In the genomic region with DNA sequence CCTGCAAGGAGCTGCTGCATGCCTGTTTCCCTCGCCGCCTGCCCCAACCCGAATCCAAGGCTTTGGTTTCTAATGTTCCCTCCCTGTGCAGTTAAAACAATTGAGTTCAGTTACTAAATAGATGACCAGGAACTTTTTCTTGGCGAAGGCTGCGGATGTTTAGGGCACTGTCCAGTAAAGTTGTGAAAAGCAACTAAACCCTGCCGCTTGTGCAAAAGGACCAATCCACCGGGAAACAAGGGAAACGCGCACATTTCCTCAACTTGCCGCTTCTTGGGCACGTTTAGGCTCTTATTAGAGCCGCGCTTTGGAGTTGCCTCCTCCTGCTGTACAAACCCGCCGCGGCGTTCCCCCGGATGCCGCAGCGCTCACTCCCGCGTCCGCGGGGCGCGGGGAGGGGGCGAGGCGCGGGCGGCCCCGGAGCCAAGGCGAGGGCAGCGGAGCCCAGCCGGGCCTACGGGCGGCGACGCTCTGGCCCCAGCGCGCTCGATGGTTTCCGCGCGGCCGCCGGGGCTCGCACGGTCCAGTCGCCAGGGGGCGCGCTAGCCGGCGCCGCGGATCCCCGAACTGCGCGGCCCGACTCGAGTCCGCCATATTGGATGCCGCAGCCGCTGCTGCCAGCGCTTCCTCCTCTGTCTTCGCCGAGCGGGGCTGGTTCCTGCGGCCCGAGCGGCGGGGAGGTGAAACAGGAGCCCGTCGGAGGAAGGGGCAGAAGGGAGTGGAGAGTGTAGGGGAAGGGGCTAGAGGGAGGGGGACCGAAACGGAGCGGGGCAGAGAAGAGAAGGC, we compare ENCODE assay signal across 7 cellular contexts. TPM values are rescaled to one million over a fixed set of nuclear protein-coding genes. Genes with fewer than 3 reads are reported as not detected.
DNase-seq lines count a peak whose midpoint lies in the region; ATAC-seq, FAIRE-seq and TF ChIP-seq lines count a peak whose summit lies in the region.

A gene with protein sequence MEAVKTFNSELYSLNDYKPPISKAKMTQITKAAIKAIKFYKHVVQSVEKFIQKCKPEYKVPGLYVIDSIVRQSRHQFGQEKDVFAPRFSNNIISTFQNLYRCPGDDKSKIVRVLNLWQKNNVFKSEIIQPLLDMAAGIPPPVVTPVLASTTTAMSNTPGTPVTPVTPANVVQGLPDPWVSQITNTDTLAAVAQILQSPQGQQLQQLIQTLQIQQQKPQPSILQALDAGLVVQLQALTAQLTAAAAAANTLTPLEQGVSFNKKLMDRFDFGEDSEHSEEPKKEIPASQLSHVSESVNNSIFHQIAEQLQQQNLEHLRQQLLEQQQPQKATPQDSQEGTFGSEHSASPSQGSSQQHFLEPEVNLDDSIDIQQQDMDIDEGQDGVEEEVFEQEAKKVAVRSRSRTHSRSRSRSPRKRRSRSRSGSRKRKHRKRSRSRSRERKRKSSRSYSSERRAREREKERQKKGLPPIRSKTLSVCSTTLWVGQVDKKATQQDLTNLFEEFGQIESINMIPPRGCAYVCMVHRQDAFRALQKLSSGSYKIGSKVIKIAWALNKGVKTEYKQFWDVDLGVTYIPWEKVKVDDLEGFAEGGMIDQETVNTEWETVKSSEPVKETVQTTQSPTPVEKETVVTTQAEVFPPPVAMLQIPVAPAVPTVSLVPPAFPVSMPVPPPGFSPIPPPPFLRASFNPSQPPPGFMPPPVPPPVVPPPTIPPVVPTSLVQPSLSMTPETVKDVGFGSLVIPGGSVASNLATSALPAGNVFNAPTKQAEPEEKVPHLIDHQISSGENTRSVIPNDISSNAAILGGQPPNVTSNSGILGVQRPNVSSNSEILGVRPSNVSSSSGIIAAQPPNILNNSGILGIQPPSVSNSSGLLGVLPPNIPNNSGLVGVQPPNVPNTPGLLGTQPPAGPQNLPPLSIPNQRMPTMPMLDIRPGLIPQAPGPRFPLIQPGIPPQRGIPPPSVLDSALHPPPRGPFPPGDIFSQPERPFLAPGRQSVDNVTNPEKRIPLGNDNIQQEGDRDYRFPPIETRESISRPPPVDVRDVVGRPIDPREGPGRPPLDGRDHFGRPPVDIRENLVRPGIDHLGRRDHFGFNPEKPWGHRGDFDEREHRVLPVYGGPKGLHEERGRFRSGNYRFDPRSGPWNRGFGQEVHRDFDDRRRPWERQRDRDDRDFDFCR (N-terminal part only) (plus strand): TSS at position 593 of the 786 bp plus-strand sequence. CDS start 485 bp downstream, outside the sequence.

- peak within 1 kb of the TSS; percentile 98 for H3K9ac ChIP-seq in astrocyte (ENCODE audit: low read length)

- peak within 1 kb of the TSS; percentile 97 for H3K27ac ChIP-seq in astrocyte (ENCODE audit: low read depth, low read length)

- DNase-seq in NCI-H128 (lab: John Stamatoyannopoulos, UW; ENCODE audit: unreplicated experiment): peak; percentile 73
- peak; percentile 68 for DNase-seq in T-helper 22 cell (ENCODE audit: low read depth)
- DNase-seq in astrocyte (ENCODE audit: low read depth): peak; percentile 56
- DNase-seq in hepatic stellate cell (ENCODE audit: low spot score): peak; percentile 86
- DNase-seq in retinal pigment epithelial cell (ENCODE audit: low read depth): peak; percentile 16

- peaks cover 17% of the 10 kb centered on the region for H3K4me1 ChIP-seq in astrocyte (ENCODE audit: insufficient read depth, low read length)

- peaks cover 6% of the 10 kb centered on the region for H3K36me3 Mint-ChIP-seq in astrocyte (ENCODE audit: low read depth, unreplicated experiment)

- H3K9me3 Mint-ChIP-seq in astrocyte (ENCODE audit: unreplicated experiment): no peaks in the 10 kb centered on the region

- peak within 1 kb of the TSS; percentile 92 for H3K4me2 ChIP-seq in astrocyte (ENCODE audit: low read length)

- no peaks in the 10 kb centered on the region for H3K27me3 ChIP-seq in astrocyte (ENCODE audit: insufficient read depth, low read length)

- H3K79me2 ChIP-seq in astrocyte (ENCODE audit: insufficient read depth, low read length): peaks cover 45% of the 10 kb centered on the region

- TF ChIP-seq CTCF in astrocyte (IDR thresholded peaks at IDR 0.05; ENCODE audit: insufficient read depth, low read depth, low read length) (peak; percentile 35), retinal pigment epithelial cell (conservative IDR thresholded peaks at IDR 0.05; ENCODE audit: low read depth, low read length) (peak; percentile 59)

- peak within 1 kb of the TSS; percentile 92 for H3K4me3 Mint-ChIP-seq in astrocyte (ENCODE audit: unreplicated experiment)

- peak within 1 kb of the TSS; percentile 93 for H2AFZ ChIP-seq in astrocyte (ENCODE audit: low read depth, low read length)

- H3K9me3 ChIP-seq in astrocyte (ENCODE audit: insufficient read depth, low read depth, low read length): no peaks in the 10 kb centered on the region

- H3K27me3 Mint-ChIP-seq in astrocyte (ENCODE audit: low read depth, unreplicated experiment): no peaks in the 10 kb centered on the region

- H3K36me3 ChIP-seq in astrocyte (ENCODE audit: insufficient read depth, low read length): no peaks in the 10 kb centered on the region

- peak within 1 kb of the TSS; percentile 90 for H3K4me3 ChIP-seq in astrocyte (ENCODE audit: insufficient read depth, low read depth, low read length)
- peak within 1 kb of the TSS; percentile 75 for H3K4me3 ChIP-seq in retinal pigment epithelial cell (ENCODE audit: low read length)

- H3K27ac Mint-ChIP-seq in astrocyte (ENCODE audit: unreplicated experiment): peak within 1 kb of the TSS; percentile 91

- H4K20me1 ChIP-seq in astrocyte (ENCODE audit: insufficient read depth, low read length): peaks cover 39% of the 10 kb centered on the region

- no peak for FAIRE-seq in astrocyte (lab: Jason Lieb, UNC)

- peaks cover 13% of the 10 kb centered on the region for H3K4me1 Mint-ChIP-seq in astrocyte (ENCODE audit: low read depth, unreplicated experiment)

- ATAC-seq in GM18498 (IDR thresholded peaks at IDR 0.05; ENCODE audit: unreplicated experiment) (peak; percentile 83), HG02763 (IDR thresholded peaks at IDR 0.05; ENCODE audit: unreplicated experiment) (peak; percentile 81)

RNA-seq across cellular contexts. Expression of the gene that starts here (rescaled TPM):
- 36.0 and 36.2 TPM in 2 replicates for total RNA-seq in astrocyte

Comparison
In these comparisons a context has a peak if more than half of its experiments do, and no peak if none do; other contexts are left out.
1. Peak in every context shown above with its lines: DNase-seq, ATAC-seq, H3K4me3 ChIP-seq and H3K27ac ChIP-seq.
2. DNase-seq: peak in every context shown above with its lines; median percentile 86 in hepatic stellate cell; 73 in NCI-H128; 68 in T-helper 22 cell; 56 in astrocyte; 16 in retinal pigment epithelial cell.